In the genomic region with DNA sequence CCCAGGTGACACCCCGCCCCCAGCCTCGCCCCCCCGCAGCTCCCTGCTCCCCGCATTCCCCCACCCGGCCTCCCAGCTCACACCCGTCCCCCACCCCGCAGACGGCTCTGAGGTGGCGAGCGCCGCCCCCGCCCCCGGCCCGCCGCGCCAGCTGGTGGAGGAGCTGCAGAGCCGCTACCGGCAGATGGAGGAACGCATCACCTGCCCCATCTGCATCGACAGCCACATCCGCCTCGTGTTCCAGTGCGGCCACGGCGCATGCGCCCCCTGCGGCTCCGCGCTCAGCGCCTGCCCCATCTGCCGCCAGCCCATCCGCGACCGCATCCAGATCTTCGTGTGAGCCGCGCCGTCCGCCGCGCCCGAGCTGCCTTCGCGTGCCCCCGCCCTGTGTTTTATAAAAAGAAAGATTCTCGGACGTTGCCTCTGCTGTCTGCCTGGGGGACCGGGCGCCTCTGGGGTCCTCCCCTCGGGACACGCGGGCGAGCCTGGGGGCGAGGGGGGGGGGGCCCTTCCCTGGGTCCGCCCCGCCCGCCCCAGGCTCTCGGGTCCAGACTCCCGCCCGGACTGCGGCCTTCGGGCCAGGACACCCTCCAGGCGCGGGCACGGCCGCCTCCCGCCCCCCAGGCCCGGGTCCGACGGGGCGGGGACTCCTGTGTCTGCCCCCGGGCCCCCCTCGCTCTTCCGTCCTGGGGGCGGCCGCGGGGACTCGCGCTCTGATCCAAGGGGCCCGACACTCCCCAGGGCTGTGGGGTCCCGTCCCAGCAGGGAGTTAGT, we compare ENCODE assay signal across 1 cellular context.
TF ChIP-seq lines count a peak whose summit lies in the region.

No MANE protein-coding gene starts in this region.

TF ChIP-seq in endothelial cell of umbilical vein, 7 proteins besides CTCF, POLR2A, EP300 and RAD21:
- TF ChIP-seq MYC (IDR thresholded peaks at IDR 0.05; ENCODE audit: low read depth, low read length) = no peak
- TF ChIP-seq, protein P1, sequence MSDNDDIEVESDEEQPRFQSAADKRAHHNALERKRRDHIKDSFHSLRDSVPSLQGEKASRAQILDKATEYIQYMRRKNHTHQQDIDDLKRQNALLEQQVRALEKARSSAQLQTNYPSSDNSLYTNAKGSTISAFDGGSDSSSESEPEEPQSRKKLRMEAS (IDR thresholded peaks at IDR 0.05; ENCODE audit: insufficient read depth, insufficient read length) = peak; percentile 77
- TF ChIP-seq EZH2 (IDR thresholded peaks at IDR 0.05; ENCODE audit: borderline replicate concordance, low read depth, low read length, severe bottlenecking) = peak; percentile 85
- TF ChIP-seq POLR2AphosphoS5 (IDR thresholded peaks at IDR 0.05; ENCODE audit: insufficient read depth, low read depth, low read length) = peak; percentile 9
